In genomic region chr12:54195080-54195479, GRCh38 we compare ENCODE assay signal across 20 cellular contexts. TPM values are rescaled to one million over a fixed set of nuclear protein-coding genes. Genes with fewer than 3 reads are reported as not detected.
DNase-seq lines count a peak whose midpoint lies in the region; ATAC-seq, FAIRE-seq and TF ChIP-seq lines count a peak whose summit lies in the region.
"Had no signal": no experiment of that assay in that cellular context is flagged by ENCODE, and none has a peak within 500 bp of the region (broad histone marks: within the 10 kb centered on the region; RNA-seq: fewer than 3 reads in every experiment).

No MANE protein-coding gene starts in this region.

- no peak for TF ChIP-seq EP300 in K562 (IDR thresholded peaks at IDR 0.05; ENCODE audit: low read length)

- intact Hi-C loops in K562 (cut with micrococcal nuclease): no loop called here

- TF ChIP-seq RAD21 in K562 (CRISPR knock-in tag; conservative IDR thresholded peaks at IDR 0.05 in 1 of 2, IDR thresholded peaks at IDR 0.05 in 1 of 2): no peak

- H3K4me1 ChIP-seq in HEK293 (ENCODE audit: control insufficient read depth, insufficient read depth, low read length) (peaks cover 21% of the 10 kb centered on the region), K562 (replicated peaks in 1 of 2; ENCODE audit: control insufficient read depth in 2 of 2, insufficient read depth in 2 of 2, low read length in 2 of 2) (peaks cover 33 to 38% of the 10 kb centered on the region in 2 experiments)

- H3K36me3 Mint-ChIP-seq in nephron progenitor cell (ENCODE audit: low read depth): no peaks in the 10 kb centered on the region
- no peaks in the 10 kb centered on the region for H3K36me3 Mint-ChIP-seq in type B pancreatic cell
- H3K36me3 Mint-ChIP-seq: CD4-positive, alpha-beta memory T cell had no signal

- H3K36me3 ChIP-seq in HEK293 (ENCODE audit: control insufficient read depth in 2 of 2, insufficient read depth in 1 of 2, low read length in 2 of 2) (no peaks in the 10 kb centered on the region), K562 (ENCODE audit: control insufficient read depth, insufficient read depth, low read length) (no peaks in the 10 kb centered on the region)
- H3K36me3 ChIP-seq: HAP-1, SJSA1 had no signal

- H3K9ac ChIP-seq in K562 (ENCODE audit: insufficient read depth in 1 of 2, low read depth in 2 of 2, low read length in 2 of 2): no peak overlapping the region

- no peaks in the 10 kb centered on the region for H4K20me1 ChIP-seq in K562 (replicated peaks; ENCODE audit: control insufficient read depth, insufficient read depth, low read length)

- 1% methylated on average over 4 of the region's 4 CpGs for WGBS in K562 (ENCODE audit: insufficient coverage, low coverage, missing lambda C conversion rate)

- H3K9me3 Mint-ChIP-seq in nephron progenitor cell: no peaks in the 10 kb centered on the region
- H3K9me3 Mint-ChIP-seq in type B pancreatic cell: no peaks in the 10 kb centered on the region
- H3K9me3 Mint-ChIP-seq: CD4-positive, alpha-beta memory T cell; GM23338 had no signal

- no peaks in the 10 kb centered on the region for H3K79me2 ChIP-seq in K562 (ENCODE audit: control insufficient read depth, insufficient read depth, low read length)

- TF ChIP-seq CTCF in HEK293 (tag by site-specific recombination; IDR thresholded peaks at IDR 0.05) (no peak), K562 (IDR thresholded peaks at IDR 0.05 in 2 of 3, conservative IDR thresholded peaks at IDR 0.05 in 1 of 3; ENCODE audit: insufficient read depth in 2 of 3, low read depth in 1 of 3, low read length in 3 of 3) (no peak), nephron progenitor cell (IDR thresholded peaks at IDR 0.05) (no peak), type B pancreatic cell (conservative IDR thresholded peaks at IDR 0.05) (no peak)

- H3K27me3 Mint-ChIP-seq in nephron progenitor cell (ENCODE audit: low read depth, poor library complexity) (peaks cover 20% of the 10 kb centered on the region), type B pancreatic cell (peaks cover 25% of the 10 kb centered on the region)

- H3K4me3 ChIP-seq in HEK293 (ENCODE audit: low read depth, low read length) (no peak overlapping the region), K562 (no peak overlapping the region)
- H3K4me3 ChIP-seq: GM23338, HAP-1, SJSA1 had no signal

- H3K4me1 Mint-ChIP-seq in nephron progenitor cell: peaks cover 88% of the 10 kb centered on the region
- peaks cover 47% of the 10 kb centered on the region for H3K4me1 Mint-ChIP-seq in type B pancreatic cell (ENCODE audit: unreplicated experiment)

- FAIRE-seq in K562 (lab: Jason Lieb, UNC): no peak
- FAIRE-seq: G401.6, GM12892 had no signal

- H3K4me3 Mint-ChIP-seq in nephron progenitor cell: peak overlapping the region; percentile 69
- peak overlapping the region; percentile 80 for H3K4me3 Mint-ChIP-seq in type B pancreatic cell
- H3K4me3 Mint-ChIP-seq: GM23338 had no signal

- no peaks in the 10 kb centered on the region for H3K27me3 ChIP-seq in K562 (ENCODE audit: control insufficient read depth in 2 of 2, insufficient read depth in 2 of 2, low read length in 2 of 2)
- H3K27me3 ChIP-seq: SJSA1 had no signal

- DNase-seq in K562 (ENCODE audit: extremely low read depth in 1 of 4, low spot score in 3 of 4): no peak
- DNase-seq in nephron progenitor cell: no peak
- DNase-seq in type B pancreatic cell (ENCODE audit: extremely low spot score, unreplicated experiment): no peak
- no peak for DNase-seq in iPS-NIHi11 (ENCODE audit: low spot score)
- no peak for DNase-seq in T1000 (lab: John Stamatoyannopoulos, UW)
- DNase-seq in retina: no peak
- DNase-seq: CD4-positive, alpha-beta memory T cell; DMS153; NCI-H1694; NCI-H2081; NCI-H2171 treated with DMSO at 0.1 percent for 48 hours; NCI-H446 had no signal

- POLR2A ChIA-PET in HEK293 (lab: Yijun Ruan, JAX): interaction anchor here (1.1 to 1.4 kb wide), 3 partner anchors 21 to 200 kb away, joined by 3 to 10 read pairs (median 3); partner anchors contain the start of gene HOXC8
- POLR2A ChIA-PET in K562 (lab: Yijun Ruan, JAX): interaction anchor here (0.6 to 1.9 kb wide), 7 partner anchors 11 to 457 kb away, joined by 3 to 7 read pairs (median 4); no protein-coding TSS in a partner anchor

- no peak overlapping the region for H2AFZ ChIP-seq in K562 (ENCODE audit: low read depth, low read length)
- H2AFZ ChIP-seq: GM23338 had no signal

- no peaks in the 10 kb centered on the region for H3K9me1 ChIP-seq in K562 (ENCODE audit: control insufficient read depth, insufficient read depth, low read length)

- in situ Hi-C loops in K562 (cut with MboI): loop anchor here (10.0 kb wide), 1 partner anchor 170 kb away; the partner anchor contains the start of gene HOXC6

- no peak for ATAC-seq in K562
- ATAC-seq: GM23338, Right ventricle myocardium inferior had no signal

- H3K27ac ChIP-seq in HEK293 (ENCODE audit: extremely low read depth, low read depth, low read length) (no peak overlapping the region), K562 (ENCODE audit: extremely low read depth, low read depth, low read length) (no peak overlapping the region)
- H3K27ac ChIP-seq: SJSA1 had no signal

- BruUV-seq in K562 (replicated peaks; lab: Mats Ljungman, UMichigan): no TSS peak

- H3K27ac Mint-ChIP-seq in nephron progenitor cell (no peak overlapping the region), type B pancreatic cell (peak overlapping the region; percentile 93)
- H3K27ac Mint-ChIP-seq: GM23338 had no signal

- H3K9me3 ChIP-seq in HEK293 (ENCODE audit: control insufficient read depth, insufficient read depth, low read depth, low read length) (no peaks in the 10 kb centered on the region), K562 (replicated peaks; ENCODE audit: control insufficient read depth, insufficient read depth, low read depth, low read length) (no peaks in the 10 kb centered on the region)
- H3K9me3 ChIP-seq: Caco-2, HAP-1, SJSA1 had no signal

- CTCF ChIA-PET in HEK293 (lab: Yijun Ruan, JAX) (interaction anchor here (0.7 to 8.0 kb wide), 8 partner anchors 12 to 189 kb away, joined by 3 to 109 read pairs (median 8); partner anchors contain the start of gene HOXC5), K562 (lab: Yijun Ruan, JAX; ENCODE audit: low intra/inter-chr PET ratio) (no interaction called here)

- TF ChIP-seq POLR2A in K562 (conservative IDR thresholded peaks at IDR 0.05): no peak

- no peak overlapping the region for H3K4me2 ChIP-seq in K562 (ENCODE audit: insufficient read depth, low read length)
- H3K4me2 ChIP-seq: GM23338 had no signal

TF ChIP-seq in HEK293, 187 proteins besides CTCF, POLR2A, EP300 and RAD21:
- TF ChIP-seq ZNF513 (tag by site-specific recombination; IDR thresholded peaks at IDR 0.05) (0 out of 2 replicates have a peak, but pooled peaks have one; percentile 14), ZNF140 (tag by site-specific recombination; IDR thresholded peaks at IDR 0.05) (no peak)

TF ChIP-seq in K562, 482 proteins besides CTCF, POLR2A, EP300 and RAD21 (continues in another document):
- TF ChIP-seq TEAD4 (IDR thresholded peaks at IDR 0.05; ENCODE audit: low read length) (0 out of 2 replicates have a peak, but pooled peaks have one; percentile 5), TEAD4 (CRISPR knock-in tag; IDR thresholded peaks at IDR 0.05; ENCODE audit: borderline replicate concordance) (no peak), SUPT5H (IDR thresholded peaks at IDR 0.05) (no peak), ZEB2 (IDR thresholded peaks at IDR 0.05) (0 out of 2 replicates have a peak, but pooled peaks have one; percentile 22), HSF4 (CRISPR knock-in tag; IDR thresholded peaks at IDR 0.05; ENCODE audit: borderline replicate concordance) (no peak), TBP (optimal IDR thresholded peaks at IDR 0.05; ENCODE audit: low read depth, low read length) (peak; percentile 16), PBX2 (CRISPR knock-in tag; IDR thresholded peaks at IDR 0.05; ENCODE audit: low read depth) (no peak), PBX2 (tag; conservative IDR thresholded peaks at IDR 0.05; ENCODE audit: low read depth) (0 out of 2 replicates have a peak, but pooled peaks have one; percentile 5)

RNA-seq across cellular contexts. Expression of gene SMUG1, which starts 6.3 kb away (rescaled TPM):
- total RNA-seq in K562 (2011; cell fraction: chromatin; rRNA removed; ENCODE audit: low replicate concordance): 77.0 and 130 TPM in 2 replicates
- total RNA-seq in K562 (2011; cell fraction: nucleolus; rRNA removed): 72.5 and 74.4 TPM in 2 replicates
- total RNA-seq in K562 (2011; cell fraction: nucleoplasm; rRNA removed): 82.6 and 125 TPM in 2 replicates
- total RNA-seq in K562 (2014; rRNA removed) (56.4 and 76.2 TPM in 2 replicates), K562 (2014; rRNA removed; fragmentation: Illumina TruSeq; extraction: Trizol) (29.7 and 38.1 TPM in 2 replicates), K562 (2015; rRNA removed; fragmentation: Illumina TruSeq; extraction: Trizol) (42.5 and 48.4 TPM in 2 replicates), K562 (2021) (39.4 and 42.4 TPM in 2 replicates), type B pancreatic cell (ENCODE audit: low replicate concordance) (48.3 and 52.5 TPM in 2 replicates)
- polyA plus RNA-seq in K562 (2011; rRNA removed) (46.7 and 52.4 TPM in 2 replicates), K562 (2014; fragmentation: Illumina TruSeq; extraction: Trizol) (49.8 and 55.3 TPM in 2 replicates), K562 (2014; fragmentation: Nextera tagmentation; extraction: Ambion mirVana) (100 to 1,000 TPM; 106 to 117 TPM), K562 (2014; rRNA removed) (56.6 and 84.5 TPM in 2 replicates)
- polyA plus RNA-seq in K562 (2011; cell fraction: cytosol; rRNA removed): 63.4 and 94.3 TPM in 2 replicates
- 52.4 and 68.5 TPM in 2 replicates for polyA plus RNA-seq in K562 (2011; cell fraction: nucleus; rRNA removed)
- 46.0 and 46.7 TPM in 2 replicates for polyA plus RNA-seq in K562 (2012)
- 28.5 and 29.1 TPM in 2 replicates for polyA minus RNA-seq in K562 (2011; rRNA and poly(A)+ RNA removed)
- polyA minus RNA-seq in K562 (2011; cell fraction: cytosol; rRNA and poly(A)+ RNA removed): 15.2 and 20.5 TPM in 2 replicates
- polyA minus RNA-seq in K562 (2011; cell fraction: nucleus; rRNA and poly(A)+ RNA removed): 27.1 and 36.1 TPM in 2 replicates

Comparison
In these comparisons a context has a peak if more than half of its experiments do, and no peak if none do; other contexts are left out.
1. Of the 44 proteins assayed by ChIP-seq in both K562 and HEK293: peak only in K562: ZEB2; only in HEK293: none; in both: none; in neither: 43.